1 cellular context compared by ENCODE assay signal in the genomic region with DNA sequence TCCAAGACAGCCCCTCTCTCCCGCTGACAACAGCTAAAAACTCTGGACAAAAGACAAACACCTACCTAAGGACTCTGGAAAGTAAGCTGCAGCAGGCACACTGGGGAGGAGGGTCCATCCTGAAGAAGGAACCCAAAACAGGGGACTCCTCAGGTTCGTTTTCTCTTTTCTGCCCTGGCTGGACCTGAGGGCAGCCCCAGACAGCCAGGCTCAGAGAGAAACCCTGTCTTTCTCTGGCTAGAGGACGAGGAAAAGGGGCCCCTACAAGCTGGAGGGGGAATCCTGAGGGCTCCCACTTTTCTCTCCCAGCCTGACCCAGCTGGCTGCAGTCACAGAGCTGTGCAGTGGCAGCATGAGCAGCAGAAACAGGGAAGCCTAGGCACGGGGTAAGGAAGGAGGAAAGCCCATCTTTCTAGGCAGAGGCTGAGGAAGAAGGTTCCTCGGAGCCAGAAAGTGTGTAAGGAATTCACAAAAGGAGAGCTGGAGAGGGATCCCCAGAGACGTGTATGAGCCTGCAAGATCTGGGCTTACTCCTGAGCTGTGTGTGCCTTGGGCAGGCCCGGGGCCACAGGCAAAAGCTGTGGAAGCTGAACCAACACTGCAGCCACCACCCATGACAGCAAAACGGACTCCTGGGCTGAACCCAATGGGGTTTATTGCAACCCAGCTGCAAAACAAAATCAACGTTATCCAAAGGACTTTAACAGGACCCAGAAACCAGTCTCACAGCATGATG.
TF ChIP-seq lines count a peak whose summit lies in the region.

No MANE protein-coding gene starts in this region.

TF ChIP-seq in HCT116, 20 proteins besides CTCF, POLR2A, EP300 and RAD21:
- TF ChIP-seq, protein P1, sequence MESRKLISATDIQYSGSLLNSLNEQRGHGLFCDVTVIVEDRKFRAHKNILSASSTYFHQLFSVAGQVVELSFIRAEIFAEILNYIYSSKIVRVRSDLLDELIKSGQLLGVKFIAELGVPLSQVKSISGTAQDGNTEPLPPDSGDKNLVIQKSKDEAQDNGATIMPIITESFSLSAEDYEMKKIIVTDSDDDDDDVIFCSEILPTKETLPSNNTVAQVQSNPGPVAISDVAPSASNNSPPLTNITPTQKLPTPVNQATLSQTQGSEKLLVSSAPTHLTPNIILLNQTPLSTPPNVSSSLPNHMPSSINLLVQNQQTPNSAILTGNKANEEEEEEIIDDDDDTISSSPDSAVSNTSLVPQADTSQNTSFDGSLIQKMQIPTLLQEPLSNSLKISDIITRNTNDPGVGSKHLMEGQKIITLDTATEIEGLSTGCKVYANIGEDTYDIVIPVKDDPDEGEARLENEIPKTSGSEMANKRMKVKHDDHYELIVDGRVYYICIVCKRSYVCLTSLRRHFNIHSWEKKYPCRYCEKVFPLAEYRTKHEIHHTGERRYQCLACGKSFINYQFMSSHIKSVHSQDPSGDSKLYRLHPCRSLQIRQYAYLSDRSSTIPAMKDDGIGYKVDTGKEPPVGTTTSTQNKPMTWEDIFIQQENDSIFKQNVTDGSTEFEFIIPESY (IDR thresholded peaks at IDR 0.05; ENCODE audit: extremely low read depth, insufficient replicate concordance, low read length), result no peak
- no peak for TF ChIP-seq CBX3 (IDR thresholded peaks at IDR 0.05; ENCODE audit: low read depth)
- TF ChIP-seq YY1 (IDR thresholded peaks at IDR 0.05; ENCODE audit: extremely low read depth, insufficient replicate concordance, low read depth, low read length), result no peak
- TF ChIP-seq POLR2AphosphoS5 (IDR thresholded peaks at IDR 0.05; ENCODE audit: low read depth, low read length), result no peak
- TF ChIP-seq SRF (IDR thresholded peaks at IDR 0.05; ENCODE audit: low read depth), result no peak
- no peak for TF ChIP-seq ZNF274 (IDR thresholded peaks at IDR 0.05; ENCODE audit: low read depth, low read length)
- TF ChIP-seq, protein P2, sequence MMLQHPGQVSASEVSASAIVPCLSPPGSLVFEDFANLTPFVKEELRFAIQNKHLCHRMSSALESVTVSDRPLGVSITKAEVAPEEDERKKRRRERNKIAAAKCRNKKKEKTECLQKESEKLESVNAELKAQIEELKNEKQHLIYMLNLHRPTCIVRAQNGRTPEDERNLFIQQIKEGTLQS (IDR thresholded peaks at IDR 0.05), result no peak
